ENCODE assay signal across 17 cellular contexts in the genomic region with DNA sequence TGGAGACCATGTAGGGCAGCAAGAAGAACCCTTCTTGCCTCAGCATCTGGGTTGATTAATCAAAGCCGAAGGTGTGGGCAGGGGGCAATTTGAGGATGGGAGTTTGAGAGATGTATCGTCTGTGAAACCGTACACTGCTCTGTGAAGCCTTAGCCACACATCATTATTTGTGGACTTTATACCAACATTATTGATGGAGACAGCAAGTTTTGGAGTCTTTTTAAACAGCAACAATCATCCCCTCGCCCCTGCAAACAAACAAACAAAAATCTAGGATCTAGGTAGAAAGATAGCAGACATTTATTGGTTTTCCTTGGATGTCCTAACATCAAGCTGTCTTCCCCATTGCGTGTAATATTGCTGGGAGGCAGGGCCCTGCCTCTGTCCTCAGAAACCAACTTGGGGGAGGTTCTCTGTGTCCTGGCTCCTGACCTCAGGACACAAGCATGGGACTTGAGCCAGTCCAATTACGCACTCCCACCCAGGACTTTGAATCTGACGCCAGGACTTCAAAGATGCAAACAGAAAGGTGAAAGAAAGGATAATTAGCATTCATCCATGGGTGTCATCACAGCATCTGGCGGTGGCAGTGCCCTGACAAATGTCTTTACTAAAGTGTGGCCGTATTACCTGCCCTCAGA.
DNase-seq lines count a peak whose midpoint lies in the region; ATAC-seq and TF ChIP-seq lines count a peak whose summit lies in the region.
"Had no signal": no experiment of that assay in that cellular context is flagged by ENCODE, and none has a peak within 500 bp of the region (broad histone marks: within the 10 kb centered on the region; RNA-seq: fewer than 3 reads in every experiment).

No MANE protein-coding gene starts in this region.

- no peak for DNase-seq in CD4-positive, alpha-beta memory T cell
- no peak for DNase-seq in PC-3
- DNase-seq in renal cortical epithelial cell (ENCODE audit: low read depth) = peak; percentile 34
- no peak for DNase-seq in neuronal stem cell (ENCODE audit: low spot score)
- DNase-seq in activated naive CD4-positive, alpha-beta T cell treated with anti-CD3 and anti-CD28 coated beads, Interleukin-2, amount 50 U/mL, for 72 hours (ENCODE audit: low spot score in 2 of 2) = no peak
- no peak for DNase-seq in occipital lobe (lab: John Stamatoyannopoulos, UW)
- DNase-seq in NCI-H2227 (lab: John Stamatoyannopoulos, UW; ENCODE audit: unreplicated experiment) = no peak
- DNase-seq: activated CD4-positive, alpha-beta memory T cell treated with anti-CD3 and anti-CD28 coated beads, Interleukin-2, amount 10 ng/mL, durations not matched to agents 7 days and 5 days; effector memory CD8-positive, alpha-beta T cell; NCI-H1930; retina; stimulated activated CD4-positive, alpha-beta T cell treated with anti-CD3 and anti-CD28 coated beads, Interleukin-2, amount 100 ng/mL, for 24 hours had no signal

- CTCF ChIA-PET in CD4-positive, alpha-beta memory T cell (lab: Charles Lee; ENCODE audit: partially characterized antibody) = interaction anchor here (1.1 kb wide), 1 partner anchor 40 kb away, joined by 3 read pairs; no protein-coding TSS in a partner anchor
- CTCF ChIA-PET in PC-3 (lab: Charles Lee) = no interaction called here

- H4K91ac ChIP-seq in neuronal stem cell (ENCODE audit: low read depth, low read length, poor library complexity) = no peak overlapping the region

- peak overlapping the region in 6 of 7 donors; percentile 7 to 87 (median 60) for H3K27ac Mint-ChIP-seq in CD4-positive, alpha-beta memory T cell
- H3K27ac Mint-ChIP-seq in activated naive CD4-positive, alpha-beta T cell treated with anti-CD3 and anti-CD28 coated beads, Interleukin-2, amount 50 U/mL, for 72 hours = peak overlapping the region in 1 of 2 donors; percentile 43
- H3K27ac Mint-ChIP-seq: activated CD4-positive, alpha-beta memory T cell treated with anti-CD3 and anti-CD28 coated beads, Interleukin-2, amount 10 ng/mL, durations not matched to agents 7 days and 5 days; natural killer cell treated with Interleukin-12 subunit alpha and Interleukin-12 subunit beta and Interleukin-15 and Interleukin-18, amount 100 ng/mL, for 72 hours had no signal

- no peaks in the 10 kb centered on the region for H3K79me1 ChIP-seq in neuronal stem cell (ENCODE audit: low read depth, low read length)

- BruUV-seq in PC-3 (replicated peaks; lab: Mats Ljungman, UMichigan) = no TSS peak

- no peaks in the 10 kb centered on the region for H3K27me3 Mint-ChIP-seq in CD4-positive, alpha-beta memory T cell
- H3K27me3 Mint-ChIP-seq: activated CD4-positive, alpha-beta memory T cell treated with anti-CD3 and anti-CD28 coated beads, Interleukin-2, amount 10 ng/mL, durations not matched to agents 7 days and 5 days; effector memory CD8-positive, alpha-beta T cell had no signal

- no peaks in the 10 kb centered on the region for H3K36me3 ChIP-seq in CD4-positive, alpha-beta memory T cell (ENCODE audit: insufficient read depth, low read length)
- H3K36me3 ChIP-seq in PC-3 (ENCODE audit: low read depth, low read length) (no peaks in the 10 kb centered on the region), esophagus (ENCODE audit: control insufficient read depth in 2 of 2, insufficient read depth in 2 of 2, low read length in 1 of 2) (peaks cover 0 to 4% of the 10 kb centered on the region in 2 donors), neuronal stem cell (replicated peaks in 1 of 2; ENCODE audit: control insufficient read depth in 2 of 2, insufficient read depth in 2 of 2, low read length in 2 of 2) (no peaks in the 10 kb centered on the region)
- H3K36me3 ChIP-seq: HAP-1 had no signal

- H3K9me2 ChIP-seq in PC-3 (replicated peaks; ENCODE audit: low read length) = no peaks in the 10 kb centered on the region

- no peak overlapping the region for H3K4me3 ChIP-seq in CD4-positive, alpha-beta memory T cell (ENCODE audit: low read length in 2 of 2)
- no peak overlapping the region for H3K4me3 ChIP-seq in PC-3 (ENCODE audit: low read length)
- no peak overlapping the region for H3K4me3 ChIP-seq in esophagus (ENCODE audit: low read depth in 1 of 2, low read length in 2 of 2)
- H3K4me3 ChIP-seq in neuronal stem cell (ENCODE audit: low read length in 2 of 2) = no peak overlapping the region
- H3K4me3 ChIP-seq: HAP-1, lung had no signal

- no peaks in the 10 kb centered on the region for H4K20me1 ChIP-seq in PC-3 (ENCODE audit: low read length)

- no peak for TF ChIP-seq CTCF in PC-3 (conservative IDR thresholded peaks at IDR 0.05; ENCODE audit: low read depth, low read length)

- no peak overlapping the region for H3K23ac ChIP-seq in neuronal stem cell (ENCODE audit: low read depth, low read length, poor library complexity)

- H3K4ac ChIP-seq in neuronal stem cell (ENCODE audit: low read length) = no peak overlapping the region

- no peaks in the 10 kb centered on the region for H3K79me2 ChIP-seq in PC-3 (ENCODE audit: low read length)

- POLR2A ChIA-PET in CD4-positive, alpha-beta memory T cell (lab: Charles Lee; ENCODE audit: partially characterized antibody) = no interaction called here
- POLR2A ChIA-PET in PC-3 (lab: Charles Lee; ENCODE audit: unreplicated experiment) = no interaction called here

- peak overlapping the region in 3 of 8 donors; percentile 0 to 18 (median 5) for H3K4me3 Mint-ChIP-seq in CD4-positive, alpha-beta memory T cell
- H3K4me3 Mint-ChIP-seq: activated CD4-positive, alpha-beta memory T cell treated with anti-CD3 and anti-CD28 coated beads, Interleukin-2, amount 10 ng/mL, durations not matched to agents 7 days and 5 days; central memory CD8-positive, alpha-beta T cell; effector memory CD8-positive, alpha-beta T cell; natural killer cell treated with Interleukin-12 subunit alpha and Interleukin-12 subunit beta and Interleukin-15 and Interleukin-18, amount 100 ng/mL, for 72 hours had no signal

- 63 to 72% methylated on average over 9 of the region's 9 CpGs for WGBS in esophagus, 2 donors
- no CpG with 5 or more reads among the region's 9 CpGs for WGBS in neuronal stem cell (ENCODE audit: extremely low coverage in 2 of 2, insufficient read length in 2 of 2, insufficient replicate concordance in 1 of 2), 2 donors

- peaks cover 0 to 15% (median 4%) of the 10 kb centered on the region in 8 donors for H3K9me3 Mint-ChIP-seq in CD4-positive, alpha-beta memory T cell
- no peaks in the 10 kb centered on the region for H3K9me3 Mint-ChIP-seq in activated naive CD4-positive, alpha-beta T cell treated with anti-CD3 and anti-CD28 coated beads, Interleukin-2, amount 50 U/mL, for 72 hours
- H3K9me3 Mint-ChIP-seq: central memory CD8-positive, alpha-beta T cell; effector memory CD8-positive, alpha-beta T cell had no signal

- H4K8ac ChIP-seq in neuronal stem cell (ENCODE audit: low read depth, low read length) = no peak overlapping the region

- intact Hi-C loops in CD4-positive, alpha-beta memory T cell (cut with micrococcal nuclease) = no loop called here
- intact Hi-C loops in PC-3 (cut with micrococcal nuclease) = no loop called here

- H3K27ac ChIP-seq in CD4-positive, alpha-beta memory T cell (ENCODE audit: low read depth, low read length) = no peak overlapping the region
- H3K27ac ChIP-seq in PC-3 (ENCODE audit: low read length) = peak overlapping the region; percentile 67
- H3K27ac ChIP-seq in esophagus (ENCODE audit: low read depth in 2 of 2, low read length in 1 of 2) = peak overlapping the region; percentile 29 to 71
- no peak overlapping the region for H3K27ac ChIP-seq in neuronal stem cell (replicated peaks; ENCODE audit: low read length)

- peak overlapping the region; percentile 52 for H3K4me2 ChIP-seq in PC-3 (ENCODE audit: low read length)
- H3K4me2 ChIP-seq in neuronal stem cell (ENCODE audit: insufficient read depth, low read length, poor library complexity, severe bottlenecking) = no peak overlapping the region

- H2BK120ac ChIP-seq in neuronal stem cell (ENCODE audit: low read depth, low read length) = no peak overlapping the region

- no peak overlapping the region for H3K9ac ChIP-seq in PC-3 (ENCODE audit: low read length)
- H3K9ac ChIP-seq in neuronal stem cell (ENCODE audit: low read depth, low read length, poor library complexity) = no peak overlapping the region

- H3K18ac ChIP-seq in neuronal stem cell (ENCODE audit: low read length) = no peak overlapping the region

- no peak overlapping the region for H3K14ac ChIP-seq in neuronal stem cell (ENCODE audit: low read length)

- no peak overlapping the region for H2BK12ac ChIP-seq in neuronal stem cell (ENCODE audit: low read length)

- peaks cover 15% of the 10 kb centered on the region for H3K4me1 ChIP-seq in CD4-positive, alpha-beta memory T cell (ENCODE audit: insufficient read depth, low read length)
- H3K4me1 ChIP-seq in PC-3 (ENCODE audit: insufficient read depth, low read length) = peaks cover 45% of the 10 kb centered on the region
- H3K4me1 ChIP-seq in esophagus (ENCODE audit: control insufficient read depth in 2 of 2, insufficient read depth in 2 of 2, low read length in 1 of 2) = peaks cover 4 to 9% of the 10 kb centered on the region in 2 donors
- H3K4me1 ChIP-seq in neuronal stem cell (ENCODE audit: control insufficient read depth in 2 of 2, insufficient read depth in 1 of 2, low read depth in 1 of 2, low read length in 2 of 2) = no peaks in the 10 kb centered on the region
- H3K4me1 ChIP-seq: HAP-1 had no signal

- H2BK5ac ChIP-seq in neuronal stem cell (ENCODE audit: low read length) = no peak overlapping the region

- H3K9me3 ChIP-seq in CD4-positive, alpha-beta memory T cell (ENCODE audit: control insufficient read depth in 1 of 2, low read length in 2 of 2) = no peaks in the 10 kb centered on the region
- H3K9me3 ChIP-seq in PC-3 (ENCODE audit: low read length) (no peaks in the 10 kb centered on the region), esophagus (ENCODE audit: control insufficient read depth in 2 of 2, insufficient read depth in 1 of 2, low read depth in 1 of 2, low read length in 1 of 2) (no peaks in the 10 kb centered on the region), neuronal stem cell (replicated peaks in 1 of 2; ENCODE audit: control insufficient read depth in 2 of 2, insufficient read depth in 1 of 2, low read depth in 1 of 2, low read length in 2 of 2) (no peaks in the 10 kb centered on the region)
- H3K9me3 ChIP-seq: HAP-1 had no signal

- H2AK5ac ChIP-seq in neuronal stem cell (ENCODE audit: low read depth, low read length) = no peak overlapping the region

- H3K4me1 Mint-ChIP-seq in CD4-positive, alpha-beta memory T cell = peaks cover 10 to 22% (median 20%) of the 10 kb centered on the region in 4 donors

- no peak overlapping the region for H2BK15ac ChIP-seq in neuronal stem cell (ENCODE audit: low read length)

- peaks cover 11 to 28% of the 10 kb centered on the region in 2 donors for H3K36me3 Mint-ChIP-seq in CD4-positive, alpha-beta memory T cell
- no peaks in the 10 kb centered on the region for H3K36me3 Mint-ChIP-seq in activated naive CD4-positive, alpha-beta T cell treated with anti-CD3 and anti-CD28 coated beads, Interleukin-2, amount 50 U/mL, for 72 hours

- no peaks in the 10 kb centered on the region for H3F3A ChIP-seq in PC-3 (ENCODE audit: low read length, unreplicated experiment)

- H3K27me3 ChIP-seq in CD4-positive, alpha-beta memory T cell (ENCODE audit: insufficient read depth, low read length) = no peaks in the 10 kb centered on the region
- H3K27me3 ChIP-seq in PC-3 (ENCODE audit: low read length) (no peaks in the 10 kb centered on the region), esophagus (ENCODE audit: control insufficient read depth in 1 of 2, insufficient read depth in 2 of 2, low read length in 2 of 2) (no peaks in the 10 kb centered on the region), neuronal stem cell (ENCODE audit: control insufficient read depth in 3 of 3, insufficient read depth in 3 of 3, low read depth in 1 of 3, low read length in 3 of 3) (no peaks in the 10 kb centered on the region)

- no peak overlapping the region for H2AFZ ChIP-seq in PC-3 (ENCODE audit: low read length)
- H2AFZ ChIP-seq in neuronal stem cell (ENCODE audit: low read length) = no peak overlapping the region

- no peak for ATAC-seq in PC-3
- ATAC-seq in activated naive CD4-positive, alpha-beta T cell treated with anti-CD3 and anti-CD28 coated beads, Interleukin-2, amount 50 U/mL, for 72 hours = no peak
- ATAC-seq: natural killer cell treated with Interleukin-12 subunit alpha and Interleukin-12 subunit beta and Interleukin-15 and Interleukin-18, amount 100 ng/mL, for 72 hours had no signal

Comparison
In these comparisons a context has a peak if more than half of its experiments do, and no peak if none do; other contexts are left out.
1. H3K27ac ChIP-seq: peak in PC-3 (single experiment) and esophagus (2 of 2); none in CD4-positive, alpha-beta memory T cell (single experiment) and neuronal stem cell (single experiment).